In genomic region chr18:23851470-23852002, GRCh38 we compare ENCODE assay signal across 17 cellular contexts.
"Had no signal": no experiment of that assay in that cellular context is flagged by ENCODE, and none has a peak within 500 bp of the region (broad histone marks: within the 10 kb centered on the region; RNA-seq: fewer than 3 reads in every experiment).

No MANE protein-coding gene starts in this region.

- H3K4me1 ChIP-seq: adrenal gland, gastroesophageal sphincter, left lung, prostate gland, right atrium auricular region, thyroid gland had no signal

- H3K27ac ChIP-seq: adrenal gland, coronary artery, gastroesophageal sphincter, left lung, prostate gland, right atrium auricular region, thyroid gland had no signal

- H3K4me3 ChIP-seq: adrenal gland, coronary artery, gastroesophageal sphincter, left lung, prostate gland, right atrium auricular region, thyroid gland had no signal

- ATAC-seq: gastroesophageal sphincter; left lung; natural killer cell treated with Interleukin-12 subunit alpha and Interleukin-12 subunit beta and Interleukin-15 and Interleukin-18, amount 100 ng/mL, for 72 hours; stimulated activated naive CD8-positive, alpha-beta T cell treated with anti-CD3 and anti-CD28 coated beads, Interleukin-15, Interleukin-2, amounts not matched to agents 100 U/mL and 50 U/mL, for 24 hours; T-helper 17 cell had no signal

- DNase-seq: activated CD4-positive, alpha-beta memory T cell treated with anti-CD3 and anti-CD28 coated beads, Interleukin-2, amount 10 ng/mL, durations not matched to agents 7 days and 5 days; activated CD4-positive, alpha-beta T cell treated with anti-CD3 and anti-CD28 coated beads, Interleukin-2, amount 10 ng/mL, durations not matched to agents 24 days and 14 days; activated effector memory CD4-positive, alpha-beta T cell treated with anti-CD3 and anti-CD28 coated beads, Interleukin-2, amount 50 U/mL, for 16 hours; cerebellar nuclear complex; kidney; left lung; stimulated activated CD4-positive, alpha-beta T cell treated with anti-CD3 and anti-CD28 coated beads, Interleukin-4, amount 100 ng/mL, for 24 hours; stimulated activated naive CD8-positive, alpha-beta T cell treated with anti-CD3 and anti-CD28 coated beads, Interleukin-15, Interleukin-2, amounts not matched to agents 100 U/mL and 50 U/mL, for 24 hours; SW 1271; T-helper 17 cell; thyroid gland had no signal

- H3K27me3 ChIP-seq: adrenal gland, gastroesophageal sphincter, left lung, right atrium auricular region, thyroid gland had no signal

- H3K36me3 ChIP-seq: adrenal gland, prostate gland, right atrium auricular region, thyroid gland had no signal

- H3K9me3 ChIP-seq: adrenal gland, gastroesophageal sphincter, left lung, prostate gland, right atrium auricular region, thyroid gland had no signal
